Comparison of ENCODE assay signal across 8 cellular contexts in the genomic region with DNA sequence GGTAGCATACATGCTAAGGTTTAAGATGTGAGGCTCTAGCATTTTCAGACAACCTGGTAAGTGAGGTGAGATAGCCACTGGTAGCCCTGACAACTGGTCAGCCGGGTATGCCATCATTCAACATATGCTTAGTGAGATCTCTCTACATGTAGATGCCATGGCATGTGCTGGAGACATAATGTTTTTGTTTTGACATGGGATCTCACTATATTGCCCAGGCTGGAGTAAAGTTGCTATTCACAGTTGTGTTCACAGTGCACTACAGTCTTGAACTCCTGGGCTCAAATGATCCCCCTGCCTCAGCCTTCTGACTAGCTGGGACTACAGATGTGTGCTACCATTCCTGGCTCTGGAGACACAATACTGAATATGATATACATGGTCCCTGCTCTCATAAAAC.
"Had no signal": no experiment of that assay in that cellular context is flagged by ENCODE, and none has a peak within 500 bp of the region (broad histone marks: within the 10 kb centered on the region; RNA-seq: fewer than 3 reads in every experiment).

No MANE protein-coding gene starts in this region.

- ATAC-seq: GM12878 had no signal

- FAIRE-seq: G401.6, GM12878, GM12891, GM12892, GM18507, GM19239 had no signal

- H3K4me3 ChIP-seq: GM12878 had no signal

- DNase-seq: GDM1, GF-D8 had no signal
